1 cellular context compared by ENCODE assay signal in the genomic region with DNA sequence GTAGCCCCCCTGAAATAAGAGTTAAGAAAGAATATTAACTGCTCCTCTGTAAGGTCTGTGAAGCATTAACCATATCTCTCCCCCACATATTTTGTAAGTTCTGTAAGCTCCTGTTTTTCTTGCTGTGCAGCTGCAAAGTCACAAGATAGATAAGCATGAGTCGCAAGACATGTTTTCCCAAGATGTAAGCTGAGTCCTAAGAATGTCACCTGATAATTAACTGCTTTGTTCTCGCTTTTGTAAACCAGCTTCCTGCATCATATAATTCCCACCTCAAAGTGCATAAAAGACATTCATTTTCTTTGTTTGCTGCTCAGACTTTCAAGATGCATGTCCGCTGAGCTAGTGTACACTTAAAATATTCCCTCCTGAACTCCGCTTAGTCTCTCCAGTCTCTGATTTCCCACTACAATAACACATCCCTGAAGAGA.
A peak's percentile ranks its signal among the peaks of the same experiment; 100 is the strongest.
TF ChIP-seq lines count a peak whose summit lies in the region.

No MANE protein-coding gene starts in this region.

TF ChIP-seq in K562, 482 proteins besides CTCF, POLR2A, EP300 and RAD21 (continued from another document and continues in another):
- TF ChIP-seq, protein P1, sequence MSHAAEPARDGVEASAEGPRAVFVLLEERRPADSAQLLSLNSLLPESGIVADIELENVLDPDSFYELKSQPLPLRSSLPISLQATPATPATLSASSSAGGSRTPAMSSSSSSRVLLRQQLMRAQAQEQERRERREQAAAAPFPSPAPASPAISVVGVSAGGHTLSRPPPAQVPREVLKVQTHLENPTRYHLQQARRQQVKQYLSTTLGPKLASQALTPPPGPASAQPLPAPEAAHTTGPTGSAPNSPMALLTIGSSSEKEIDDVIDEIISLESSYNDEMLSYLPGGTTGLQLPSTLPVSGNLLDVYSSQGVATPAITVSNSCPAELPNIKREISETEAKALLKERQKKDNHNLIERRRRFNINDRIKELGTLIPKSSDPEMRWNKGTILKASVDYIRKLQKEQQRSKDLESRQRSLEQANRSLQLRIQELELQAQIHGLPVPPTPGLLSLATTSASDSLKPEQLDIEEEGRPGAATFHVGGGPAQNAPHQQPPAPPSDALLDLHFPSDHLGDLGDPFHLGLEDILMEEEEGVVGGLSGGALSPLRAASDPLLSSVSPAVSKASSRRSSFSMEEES (CRISPR knock-in tag; IDR thresholded peaks at IDR 0.05), result peak; percentile 50
- TF ChIP-seq TGIF2 (CRISPR knock-in tag; IDR thresholded peaks at IDR 0.05) (no peak), ZFP30 (CRISPR knock-in tag; IDR thresholded peaks at IDR 0.05; ENCODE audit: borderline replicate concordance) (no peak), KLF1 (tag; IDR thresholded peaks at IDR 0.05) (no peak), YY1 (IDR thresholded peaks at IDR 0.05; ENCODE audit: borderline replicate concordance in 1 of 3, control insufficient read depth in 1 of 3, extremely low read depth in 1 of 3, insufficient read depth in 3 of 3, insufficient read length in 1 of 3, insufficient replicate concordance in 2 of 3, low read depth in 1 of 3, low read length in 2 of 3) (no peak), ZNF41 (CRISPR knock-in tag; conservative IDR thresholded peaks at IDR 0.05) (no peak), TSC22D4 (tag; IDR thresholded peaks at IDR 0.05) (no peak), ELF4 (CRISPR knock-in tag; IDR thresholded peaks at IDR 0.05) (no peak), DIDO1 (tag; IDR thresholded peaks at IDR 0.05; ENCODE audit: low read depth) (no peak), KAT7 (CRISPR knock-in tag; IDR thresholded peaks at IDR 0.05; ENCODE audit: borderline replicate concordance) (no peak), FOSL1 (tag; conservative IDR thresholded peaks at IDR 0.05) (peak; percentile 66), HDGF (IDR thresholded peaks at IDR 0.05) (no peak), HIVEP1 (CRISPR knock-in tag; IDR thresholded peaks at IDR 0.05) (no peak), SNRNP70 (optimal IDR thresholded peaks at IDR 0.05; ENCODE audit: low read depth, low read length) (no peak), EP400 (IDR thresholded peaks at IDR 0.05) (peak; percentile 39; the same call in 1 of the 2 replicates), ELF1 (tag; IDR thresholded peaks at IDR 0.05) (no peak), ZNF12 (CRISPR knock-in tag; IDR thresholded peaks at IDR 0.05) (no peak), MBD2 (IDR thresholded peaks at IDR 0.05; ENCODE audit: borderline replicate concordance, low read depth) (peak; percentile 52; the same call in 1 of the 2 replicates), ZFP1 (CRISPR knock-in tag; IDR thresholded peaks at IDR 0.05) (no peak), NEUROD1 (IDR thresholded peaks at IDR 0.05; ENCODE audit: borderline replicate concordance, low read depth, low read length, partially characterized antibody) (no peak), NFXL1 (CRISPR knock-in tag; IDR thresholded peaks at IDR 0.05) (no peak), NCOR1 (IDR thresholded peaks at IDR 0.05) (peak; percentile 94), GABPA (tag; conservative IDR thresholded peaks at IDR 0.05; ENCODE audit: low read depth) (peak; percentile 21; the same call in 1 of the 2 replicates), ZNF140 (CRISPR knock-in tag; IDR thresholded peaks at IDR 0.05) (no peak), RBM34 (IDR thresholded peaks at IDR 0.05; ENCODE audit: borderline replicate concordance, insufficient read depth, low read length) (no peak), ZNF57 (CRISPR knock-in tag; IDR thresholded peaks at IDR 0.05) (no peak), ZNF445 (CRISPR knock-in tag; IDR thresholded peaks at IDR 0.05; ENCODE audit: low read depth) (no peak), NRF1 (conservative IDR thresholded peaks at IDR 0.05 in 1 of 2, IDR thresholded peaks at IDR 0.05 in 1 of 2) (no peak), RBBP5 (IDR thresholded peaks at IDR 0.05; ENCODE audit: borderline replicate concordance, insufficient read depth, low read length, poor library complexity, severe bottlenecking) (no peak), XRCC5 (IDR thresholded peaks at IDR 0.05; ENCODE audit: low read depth, low read length) (no peak), ZNF124 (CRISPR knock-in tag; IDR thresholded peaks at IDR 0.05) (no peak), KAT2B (IDR thresholded peaks at IDR 0.05; ENCODE audit: low read depth, low read length) (no peak), HMG20B (CRISPR knock-in tag; IDR thresholded peaks at IDR 0.05) (no peak), SMARCC2 (IDR thresholded peaks at IDR 0.05; ENCODE audit: low read depth) (peak; percentile 58; the same call in 1 of the 2 replicates), PTBP1 (IDR thresholded peaks at IDR 0.05; ENCODE audit: low read depth, low read length) (no peak), DDX20 (tag; IDR thresholded peaks at IDR 0.05; ENCODE audit: low read depth) (no peak), PTRF (tag; IDR thresholded peaks at IDR 0.05) (no peak), CBX8 (IDR thresholded peaks at IDR 0.05; ENCODE audit: borderline replicate concordance, extremely low read depth, low read depth, low read length, poor library complexity, severe bottlenecking) (no peak), SAFB2 (IDR thresholded peaks at IDR 0.05; ENCODE audit: borderline replicate concordance, low read depth, low read length, severe bottlenecking) (no peak), ZNF239 (CRISPR knock-in tag; IDR thresholded peaks at IDR 0.05) (no peak)
- TF ChIP-seq, protein P2, sequence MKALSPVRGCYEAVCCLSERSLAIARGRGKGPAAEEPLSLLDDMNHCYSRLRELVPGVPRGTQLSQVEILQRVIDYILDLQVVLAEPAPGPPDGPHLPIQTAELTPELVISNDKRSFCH (CRISPR knock-in tag; IDR thresholded peaks at IDR 0.05), result no peak
- TF ChIP-seq, protein P2 (tag; IDR thresholded peaks at IDR 0.05), result no peak
- TF ChIP-seq, protein P3, sequence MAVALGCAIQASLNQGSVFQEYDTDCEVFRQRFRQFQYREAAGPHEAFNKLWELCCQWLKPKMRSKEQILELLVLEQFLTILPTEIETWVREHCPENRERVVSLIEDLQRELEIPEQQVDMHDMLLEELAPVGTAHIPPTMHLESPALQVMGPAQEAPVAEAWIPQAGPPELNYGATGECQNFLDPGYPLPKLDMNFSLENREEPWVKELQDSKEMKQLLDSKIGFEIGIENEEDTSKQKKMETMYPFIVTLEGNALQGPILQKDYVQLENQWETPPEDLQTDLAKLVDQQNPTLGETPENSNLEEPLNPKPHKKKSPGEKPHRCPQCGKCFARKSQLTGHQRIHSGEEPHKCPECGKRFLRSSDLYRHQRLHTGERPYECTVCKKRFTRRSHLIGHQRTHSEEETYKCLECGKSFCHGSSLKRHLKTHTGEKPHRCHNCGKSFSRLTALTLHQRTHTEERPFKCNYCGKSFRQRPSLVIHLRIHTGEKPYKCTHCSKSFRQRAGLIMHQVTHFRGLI (CRISPR knock-in tag; IDR thresholded peaks at IDR 0.05), result no peak
- TF ChIP-seq, protein P4, sequence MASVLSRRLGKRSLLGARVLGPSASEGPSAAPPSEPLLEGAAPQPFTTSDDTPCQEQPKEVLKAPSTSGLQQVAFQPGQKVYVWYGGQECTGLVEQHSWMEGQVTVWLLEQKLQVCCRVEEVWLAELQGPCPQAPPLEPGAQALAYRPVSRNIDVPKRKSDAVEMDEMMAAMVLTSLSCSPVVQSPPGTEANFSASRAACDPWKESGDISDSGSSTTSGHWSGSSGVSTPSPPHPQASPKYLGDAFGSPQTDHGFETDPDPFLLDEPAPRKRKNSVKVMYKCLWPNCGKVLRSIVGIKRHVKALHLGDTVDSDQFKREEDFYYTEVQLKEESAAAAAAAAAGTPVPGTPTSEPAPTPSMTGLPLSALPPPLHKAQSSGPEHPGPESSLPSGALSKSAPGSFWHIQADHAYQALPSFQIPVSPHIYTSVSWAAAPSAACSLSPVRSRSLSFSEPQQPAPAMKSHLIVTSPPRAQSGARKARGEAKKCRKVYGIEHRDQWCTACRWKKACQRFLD (CRISPR knock-in tag; IDR thresholded peaks at IDR 0.05), result peak; percentile 45
- TF ChIP-seq, protein P5, sequence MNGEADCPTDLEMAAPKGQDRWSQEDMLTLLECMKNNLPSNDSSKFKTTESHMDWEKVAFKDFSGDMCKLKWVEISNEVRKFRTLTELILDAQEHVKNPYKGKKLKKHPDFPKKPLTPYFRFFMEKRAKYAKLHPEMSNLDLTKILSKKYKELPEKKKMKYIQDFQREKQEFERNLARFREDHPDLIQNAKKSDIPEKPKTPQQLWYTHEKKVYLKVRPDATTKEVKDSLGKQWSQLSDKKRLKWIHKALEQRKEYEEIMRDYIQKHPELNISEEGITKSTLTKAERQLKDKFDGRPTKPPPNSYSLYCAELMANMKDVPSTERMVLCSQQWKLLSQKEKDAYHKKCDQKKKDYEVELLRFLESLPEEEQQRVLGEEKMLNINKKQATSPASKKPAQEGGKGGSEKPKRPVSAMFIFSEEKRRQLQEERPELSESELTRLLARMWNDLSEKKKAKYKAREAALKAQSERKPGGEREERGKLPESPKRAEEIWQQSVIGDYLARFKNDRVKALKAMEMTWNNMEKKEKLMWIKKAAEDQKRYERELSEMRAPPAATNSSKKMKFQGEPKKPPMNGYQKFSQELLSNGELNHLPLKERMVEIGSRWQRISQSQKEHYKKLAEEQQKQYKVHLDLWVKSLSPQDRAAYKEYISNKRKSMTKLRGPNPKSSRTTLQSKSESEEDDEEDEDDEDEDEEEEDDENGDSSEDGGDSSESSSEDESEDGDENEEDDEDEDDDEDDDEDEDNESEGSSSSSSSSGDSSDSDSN (IDR thresholded peaks at IDR 0.05; ENCODE audit: borderline replicate concordance in 1 of 2, low read depth in 2 of 2, low read length in 2 of 2), result no peak
- TF ChIP-seq, protein P6, sequence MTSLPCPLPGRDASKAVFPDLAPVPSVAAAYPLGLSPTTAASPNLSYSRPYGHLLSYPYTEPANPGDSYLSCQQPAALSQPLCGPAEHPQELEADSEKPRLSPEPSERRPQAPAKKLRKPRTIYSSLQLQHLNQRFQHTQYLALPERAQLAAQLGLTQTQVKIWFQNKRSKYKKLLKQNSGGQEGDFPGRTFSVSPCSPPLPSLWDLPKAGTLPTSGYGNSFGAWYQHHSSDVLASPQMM (CRISPR knock-in tag; IDR thresholded peaks at IDR 0.05), result no peak
- TF ChIP-seq, protein P7, sequence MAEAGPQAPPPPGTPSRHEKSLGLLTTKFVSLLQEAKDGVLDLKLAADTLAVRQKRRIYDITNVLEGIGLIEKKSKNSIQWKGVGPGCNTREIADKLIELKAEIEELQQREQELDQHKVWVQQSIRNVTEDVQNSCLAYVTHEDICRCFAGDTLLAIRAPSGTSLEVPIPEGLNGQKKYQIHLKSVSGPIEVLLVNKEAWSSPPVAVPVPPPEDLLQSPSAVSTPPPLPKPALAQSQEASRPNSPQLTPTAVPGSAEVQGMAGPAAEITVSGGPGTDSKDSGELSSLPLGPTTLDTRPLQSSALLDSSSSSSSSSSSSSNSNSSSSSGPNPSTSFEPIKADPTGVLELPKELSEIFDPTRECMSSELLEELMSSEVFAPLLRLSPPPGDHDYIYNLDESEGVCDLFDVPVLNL (CRISPR knock-in tag; IDR thresholded peaks at IDR 0.05; ENCODE audit: low read depth), result no peak
- TF ChIP-seq, protein P8, sequence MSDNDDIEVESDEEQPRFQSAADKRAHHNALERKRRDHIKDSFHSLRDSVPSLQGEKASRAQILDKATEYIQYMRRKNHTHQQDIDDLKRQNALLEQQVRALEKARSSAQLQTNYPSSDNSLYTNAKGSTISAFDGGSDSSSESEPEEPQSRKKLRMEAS (CRISPR knock-in tag; IDR thresholded peaks at IDR 0.05), result no peak
- TF ChIP-seq, protein P9, sequence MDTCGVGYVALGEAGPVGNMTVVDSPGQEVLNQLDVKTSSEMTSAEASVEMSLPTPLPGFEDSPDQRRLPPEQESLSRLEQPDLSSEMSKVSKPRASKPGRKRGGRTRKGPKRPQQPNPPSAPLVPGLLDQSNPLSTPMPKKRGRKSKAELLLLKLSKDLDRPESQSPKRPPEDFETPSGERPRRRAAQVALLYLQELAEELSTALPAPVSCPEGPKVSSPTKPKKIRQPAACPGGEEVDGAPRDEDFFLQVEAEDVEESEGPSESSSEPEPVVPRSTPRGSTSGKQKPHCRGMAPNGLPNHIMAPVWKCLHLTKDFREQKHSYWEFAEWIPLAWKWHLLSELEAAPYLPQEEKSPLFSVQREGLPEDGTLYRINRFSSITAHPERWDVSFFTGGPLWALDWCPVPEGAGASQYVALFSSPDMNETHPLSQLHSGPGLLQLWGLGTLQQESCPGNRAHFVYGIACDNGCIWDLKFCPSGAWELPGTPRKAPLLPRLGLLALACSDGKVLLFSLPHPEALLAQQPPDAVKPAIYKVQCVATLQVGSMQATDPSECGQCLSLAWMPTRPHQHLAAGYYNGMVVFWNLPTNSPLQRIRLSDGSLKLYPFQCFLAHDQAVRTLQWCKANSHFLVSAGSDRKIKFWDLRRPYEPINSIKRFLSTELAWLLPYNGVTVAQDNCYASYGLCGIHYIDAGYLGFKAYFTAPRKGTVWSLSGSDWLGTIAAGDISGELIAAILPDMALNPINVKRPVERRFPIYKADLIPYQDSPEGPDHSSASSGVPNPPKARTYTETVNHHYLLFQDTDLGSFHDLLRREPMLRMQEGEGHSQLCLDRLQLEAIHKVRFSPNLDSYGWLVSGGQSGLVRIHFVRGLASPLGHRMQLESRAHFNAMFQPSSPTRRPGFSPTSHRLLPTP (IDR thresholded peaks at IDR 0.05; ENCODE audit: borderline replicate concordance, extremely low read depth, insufficient read length), result no peak
- TF ChIP-seq, protein P10, sequence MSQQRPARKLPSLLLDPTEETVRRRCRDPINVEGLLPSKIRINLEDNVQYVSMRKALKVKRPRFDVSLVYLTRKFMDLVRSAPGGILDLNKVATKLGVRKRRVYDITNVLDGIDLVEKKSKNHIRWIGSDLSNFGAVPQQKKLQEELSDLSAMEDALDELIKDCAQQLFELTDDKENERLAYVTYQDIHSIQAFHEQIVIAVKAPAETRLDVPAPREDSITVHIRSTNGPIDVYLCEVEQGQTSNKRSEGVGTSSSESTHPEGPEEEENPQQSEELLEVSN (IDR thresholded peaks at IDR 0.05; ENCODE audit: borderline replicate concordance in 1 of 2, extremely low read depth in 1 of 2, insufficient read depth in 1 of 2, insufficient read length in 1 of 2, low read depth in 1 of 2, low read length in 1 of 2, poor library complexity in 1 of 2, severe bottlenecking in 1 of 2), result no peak
- TF ChIP-seq, protein P11, sequence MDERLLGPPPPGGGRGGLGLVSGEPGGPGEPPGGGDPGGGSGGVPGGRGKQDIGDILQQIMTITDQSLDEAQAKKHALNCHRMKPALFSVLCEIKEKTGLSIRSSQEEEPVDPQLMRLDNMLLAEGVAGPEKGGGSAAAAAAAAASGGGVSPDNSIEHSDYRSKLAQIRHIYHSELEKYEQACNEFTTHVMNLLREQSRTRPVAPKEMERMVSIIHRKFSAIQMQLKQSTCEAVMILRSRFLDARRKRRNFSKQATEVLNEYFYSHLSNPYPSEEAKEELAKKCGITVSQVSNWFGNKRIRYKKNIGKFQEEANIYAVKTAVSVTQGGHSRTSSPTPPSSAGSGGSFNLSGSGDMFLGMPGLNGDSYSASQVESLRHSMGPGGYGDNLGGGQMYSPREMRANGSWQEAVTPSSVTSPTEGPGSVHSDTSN (CRISPR knock-in tag; IDR thresholded peaks at IDR 0.05; ENCODE audit: low read depth), result no peak
- TF ChIP-seq, protein P11 (tag; conservative IDR thresholded peaks at IDR 0.05; ENCODE audit: low read depth), result peak; percentile 92
